In the genomic region with DNA sequence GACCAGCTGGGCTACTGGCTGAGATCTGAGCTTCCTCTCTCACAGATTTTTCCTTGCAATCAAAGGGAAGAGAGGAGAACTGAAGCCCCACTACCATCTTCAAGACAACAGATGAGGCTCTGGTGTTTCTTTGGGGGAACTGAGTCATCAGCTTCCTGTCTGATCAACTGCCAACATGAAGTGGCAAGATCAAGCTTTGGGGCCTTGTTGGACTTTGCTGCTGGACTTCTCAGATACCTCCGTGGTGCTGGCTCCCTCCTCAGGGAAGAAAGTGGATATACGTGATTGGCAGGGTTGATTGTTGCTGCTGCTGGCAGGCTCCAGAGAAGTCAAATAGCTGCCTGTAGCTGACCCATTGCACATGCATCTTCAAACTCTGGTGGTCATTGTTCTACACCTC, we compare ENCODE assay signal across 12 cellular contexts. TPM values are rescaled to one million over a fixed set of nuclear protein-coding genes. Genes with fewer than 3 reads are reported as not detected.
A peak's percentile ranks its signal among the peaks of the same experiment; 100 is the strongest.
DNase-seq lines count a peak whose midpoint lies in the region; ATAC-seq and TF ChIP-seq lines count a peak whose summit lies in the region.
"Had no signal": no experiment of that assay in that cellular context is flagged by ENCODE, and none has a peak within 500 bp of the region (broad histone marks: within the 10 kb centered on the region; RNA-seq: fewer than 3 reads in every experiment).

No MANE protein-coding gene starts in this region.

- peaks cover 5 to 9% of the 10 kb centered on the region in 2 experiments for H3K4me1 Mint-ChIP-seq in H9

- CTCF ChIA-PET in AG04449 (lab: Yijun Ruan, JAX): interaction anchor here (1.1 to 1.5 kb wide), 4 partner anchors 33 to 372 kb away, joined by 3 to 9 read pairs (median 4); no protein-coding TSS in a partner anchor

- H3K36me3 Mint-ChIP-seq in H9 (ENCODE audit: insufficient read depth in 1 of 3, low read depth in 3 of 3): peaks cover 0 to 5% (median 0%) of the 10 kb centered on the region in 3 experiments; a peak in 4 of 7 replicates
- H3K36me3 Mint-ChIP-seq: CD8-positive, alpha-beta T cell had no signal

- no peak overlapping the region for H3K14ac ChIP-seq in H9 (ENCODE audit: insufficient read depth, low read length)

- no peak overlapping the region for H2AFZ ChIP-seq in H9 (ENCODE audit: low read length)
- H2AFZ ChIP-seq: hepatocyte had no signal

- H4K5ac ChIP-seq in H9 (ENCODE audit: insufficient read length, low read depth, low read length): no peak overlapping the region

- H3K79me2 ChIP-seq in H9 (ENCODE audit: insufficient read depth, low read length): no peaks in the 10 kb centered on the region
- H3K79me2 ChIP-seq: hepatocyte had no signal

- H3K36me3 ChIP-seq in esophagus muscularis mucosa (no peaks in the 10 kb centered on the region), ovary (no peaks in the 10 kb centered on the region)
- H3K36me3 ChIP-seq: Peyer's patch had no signal

- H2BK15ac ChIP-seq in H9 (ENCODE audit: low read depth, low read length): no peak overlapping the region

- no peak overlapping the region for H4K8ac ChIP-seq in H9 (replicated peaks; ENCODE audit: insufficient read length, low read depth, low read length)

- H3K4ac ChIP-seq in H9 (ENCODE audit: low read depth, low read length): no peak overlapping the region

- H3K9me3 ChIP-seq in H9 (ENCODE audit: control insufficient read depth, low read depth, low read length): no peaks in the 10 kb centered on the region
- peaks cover 0 to 35% (median 21%) of the 10 kb centered on the region in 4 donors for H3K9me3 ChIP-seq in esophagus muscularis mucosa
- peaks cover 0 to 2% of the 10 kb centered on the region in 2 donors for H3K9me3 ChIP-seq in ovary

- peaks cover 17% of the 10 kb centered on the region for H3K23me2 ChIP-seq in H9 (ENCODE audit: insufficient read length, low read depth, low read length, poor library complexity, severe bottlenecking)

- H3K27me3 ChIP-seq in H9 (ENCODE audit: insufficient read depth, low read length) (peaks cover 13% of the 10 kb centered on the region; the same call in 1 of the 2 replicates), esophagus muscularis mucosa (peaks cover 0 to 17% (median 0%) of the 10 kb centered on the region in 4 donors), ovary (no peaks in the 10 kb centered on the region)

- no peak overlapping the region for H3K18ac ChIP-seq in H9 (ENCODE audit: insufficient read length, low read depth, low read length)

- H2BK12ac ChIP-seq in H9 (ENCODE audit: insufficient read length, low read depth, low read length): no peak overlapping the region

- H4K91ac ChIP-seq in H9 (ENCODE audit: insufficient read length, low read depth, low read length): no peak overlapping the region

- H3K27ac Mint-ChIP-seq in H9: no peak overlapping the region
- H3K27ac Mint-ChIP-seq: CD8-positive, alpha-beta T cell had no signal

- H2BK20ac ChIP-seq in H9 (ENCODE audit: low read depth, low read length, poor library complexity, severe bottlenecking): no peak overlapping the region

- TF ChIP-seq CTCF in AG04449 (IDR thresholded peaks at IDR 0.05; ENCODE audit: insufficient read depth, low read length, missing control alignments) (peak; percentile 21), H9 (conservative IDR thresholded peaks at IDR 0.05) (peak; percentile 30; the same call in 2 of the 3 replicates), esophagus muscularis mucosa (IDR thresholded peaks at IDR 0.05) (no peak), ovary (IDR thresholded peaks at IDR 0.05) (no peak)

- DNase-seq in AG04449 (ENCODE audit: low read depth, low spot score) (peak; percentile 12), H9 (no peak), esophagus muscularis mucosa (ENCODE audit: extremely low spot score) (peak; percentile 60), ovary (no peak), retina (no peak)
- no peak for DNase-seq in stimulated activated naive CD4-positive, alpha-beta T cell (lab: John Stamatoyannopoulos, UW)
- DNase-seq: NCI-H1694 had no signal

- no peak for TF ChIP-seq EP300 in esophagus muscularis mucosa (IDR thresholded peaks at IDR 0.05)
- no peak for TF ChIP-seq EP300 in ovary (IDR thresholded peaks at IDR 0.05)

- no peak overlapping the region for H2BK120ac ChIP-seq in H9 (ENCODE audit: low read depth, low read length, poor library complexity, severe bottlenecking)

- POLR2A ChIA-PET in AG04449 (lab: Yijun Ruan, JAX): no interaction called here

- no peaks in the 10 kb centered on the region for H3K79me1 ChIP-seq in H9 (ENCODE audit: insufficient read depth, low read depth, low read length, poor library complexity, severe bottlenecking)

- no peak overlapping the region for H2AK5ac ChIP-seq in H9 (ENCODE audit: insufficient read length, low read length)

- H3T11ph ChIP-seq in H9 (ENCODE audit: low read length): no peak overlapping the region

- no peak overlapping the region for H3K4me3 Mint-ChIP-seq in H9
- H3K4me3 Mint-ChIP-seq: CD8-positive, alpha-beta T cell had no signal

- intact Hi-C loops in esophagus muscularis mucosa (cut with DNase I) (loop anchor here (10.0 kb wide), 1 partner anchor 156 kb away; no protein-coding TSS in a partner anchor), ovary (cut with DNase I) (no loop called here)

- no peak overlapping the region for H3K4me3 ChIP-seq in AG04449 (ENCODE audit: low read depth, low read length)
- H3K4me3 ChIP-seq in esophagus muscularis mucosa: no peak overlapping the region
- no peak overlapping the region for H3K4me3 ChIP-seq in ovary
- H3K4me3 ChIP-seq: hepatocyte, Peyer's patch had no signal

- H3K56ac ChIP-seq in H9 (ENCODE audit: insufficient read length, low read depth, low read length): no peak overlapping the region

- H3K9ac ChIP-seq in H9 (ENCODE audit: extremely low read depth, insufficient read length, low read length): no peak overlapping the region

- ATAC-seq in SK-N-SH treated with all-trans-retinoic acid at 6 μM for 48 hours (0 out of 3 replicates have a peak, but pooled peaks have one; percentile 9), GM21825 (IDR thresholded peaks at IDR 0.05; ENCODE audit: unreplicated experiment) (no peak)
- ATAC-seq: CD8-positive, alpha-beta T cell had no signal

- WGBS in H9 (ENCODE audit: extremely low coverage, insufficient read length, low lambda C conversion rate): no CpG with 5 or more reads among the region's 2 CpGs
- 76% methylated on average over 2 of the region's 2 CpGs for WGBS in esophagus muscularis mucosa
- WGBS in ovary, 3 donors: 48 to 60% (median 51%) methylated on average over 2 of the region's 2 CpGs

- no peak overlapping the region for H3K4me2 ChIP-seq in H9 (ENCODE audit: insufficient read depth, insufficient read length, low read length)
- H3K4me2 ChIP-seq: hepatocyte had no signal

- H3K4me1 ChIP-seq in H9 (ENCODE audit: insufficient read depth, low read length): no peaks in the 10 kb centered on the region
- peaks cover 2 to 21% (median 17%) of the 10 kb centered on the region in 4 donors for H3K4me1 ChIP-seq in esophagus muscularis mucosa
- no peaks in the 10 kb centered on the region for H3K4me1 ChIP-seq in ovary (ENCODE audit: insufficient read depth)

- no peak for TF ChIP-seq POLR2A in esophagus muscularis mucosa (IDR thresholded peaks at IDR 0.05; ENCODE audit: low read depth)
- no peak for TF ChIP-seq POLR2A in ovary (IDR thresholded peaks at IDR 0.05)

- peaks cover 3% of the 10 kb centered on the region for H4K20me1 ChIP-seq in H9 (ENCODE audit: control insufficient read depth, insufficient read depth, insufficient read length)

- no peak overlapping the region for H3K27ac ChIP-seq in H9 (ENCODE audit: insufficient read length, low read depth, low read length)
- H3K27ac ChIP-seq in esophagus muscularis mucosa (replicated peaks in 1 of 4): no peak overlapping the region
- no peak overlapping the region for H3K27ac ChIP-seq in ovary
- H3K27ac ChIP-seq: hepatocyte, Peyer's patch had no signal

- peaks cover 22% of the 10 kb centered on the region in 2 experiments; a peak in 4 of 5 replicates for H3K9me3 Mint-ChIP-seq in H9

- peaks cover 42% of the 10 kb centered on the region for H3K27me3 Mint-ChIP-seq in H9 (ENCODE audit: low read depth)

- H3K23ac ChIP-seq in H9 (ENCODE audit: insufficient read length, low read depth, low read length): no peak overlapping the region

- H2BK5ac ChIP-seq in H9 (ENCODE audit: insufficient read length, low read length): no peak overlapping the region

TF ChIP-seq in SK-N-SH treated with all-trans-retinoic acid at 6 μM for 48 hours, 23 proteins besides CTCF, POLR2A, EP300 and RAD21 (continues in another document):
- TF ChIP-seq SNAI2 (CRISPR knock-in tag; IDR thresholded peaks at IDR 0.05) (no peak), TOX (CRISPR knock-in tag; IDR thresholded peaks at IDR 0.05; ENCODE audit: borderline replicate concordance) (no peak), PPARA (CRISPR knock-in tag; IDR thresholded peaks at IDR 0.05; ENCODE audit: borderline replicate concordance) (no peak), ZFP3 (CRISPR knock-in tag; IDR thresholded peaks at IDR 0.05) (no peak), BACH2 (CRISPR knock-in tag; IDR thresholded peaks at IDR 0.05; ENCODE audit: borderline replicate concordance) (no peak), OSR1 (CRISPR knock-in tag; IDR thresholded peaks at IDR 0.05) (no peak), ESRRG (CRISPR knock-in tag; IDR thresholded peaks at IDR 0.05) (no peak)
- TF ChIP-seq, protein P1, sequence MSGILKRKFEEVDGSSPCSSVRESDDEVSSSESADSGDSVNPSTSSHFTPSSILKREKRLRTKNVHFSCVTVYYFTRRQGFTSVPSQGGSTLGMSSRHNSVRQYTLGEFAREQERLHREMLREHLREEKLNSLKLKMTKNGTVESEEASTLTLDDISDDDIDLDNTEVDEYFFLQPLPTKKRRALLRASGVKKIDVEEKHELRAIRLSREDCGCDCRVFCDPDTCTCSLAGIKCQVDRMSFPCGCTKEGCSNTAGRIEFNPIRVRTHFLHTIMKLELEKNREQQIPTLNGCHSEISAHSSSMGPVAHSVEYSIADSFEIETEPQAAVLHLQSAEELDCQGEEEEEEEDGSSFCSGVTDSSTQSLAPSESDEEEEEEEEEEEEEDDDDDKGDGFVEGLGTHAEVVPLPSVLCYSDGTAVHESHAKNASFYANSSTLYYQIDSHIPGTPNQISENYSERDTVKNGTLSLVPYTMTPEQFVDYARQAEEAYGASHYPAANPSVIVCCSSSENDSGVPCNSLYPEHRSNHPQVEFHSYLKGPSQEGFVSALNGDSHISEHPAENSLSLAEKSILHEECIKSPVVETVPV (CRISPR knock-in tag; IDR thresholded peaks at IDR 0.05): no peak

RNA-seq across cellular contexts. Expression of a gene that starts 3.6 kb away (rescaled TPM):
- total RNA-seq in H9 (2021) (1.7 and 2.0 TPM in 2 replicates), esophagus muscularis mucosa (10 to 100 TPM; 19.4 to 39.5 (median 32.8) TPM), ovary (1 to 10 TPM in 6 of 7 donors, under 1 TPM in 1; 0.69 to 5.6 (median 1.3) TPM)
- polyA plus RNA-seq in ovary: 1 to 10 TPM; 2.3 to 4.0 TPM

Comparison
In these comparisons a context has a peak if more than half of its experiments do, and no peak if none do; other contexts are left out.
1. DNase-seq: peak in AG04449 (single experiment) and esophagus muscularis mucosa (single experiment); none in H9 (single experiment), stimulated activated naive CD4-positive, alpha-beta T cell (0 of 6), ovary (0 of 5) and retina (single experiment).
2. CTCF ChIP-seq: peak in AG04449 (single experiment) and H9 (single experiment); none in esophagus muscularis mucosa (0 of 3) and ovary (0 of 3).